8 cellular contexts compared by ENCODE assay signal in genomic region chr12:47032644-47033043, GRCh38. TPM values are rescaled to one million over a fixed set of nuclear protein-coding genes. Genes with fewer than 3 reads are reported as not detected.
DNase-seq lines count a peak whose midpoint lies in the region; ATAC-seq, FAIRE-seq and TF ChIP-seq lines count a peak whose summit lies in the region.

No MANE protein-coding gene starts in this region.

- H3K9me2 ChIP-seq in HCT116 (ENCODE audit: insufficient read depth) (no peaks in the 10 kb centered on the region), OCI-LY7 (ENCODE audit: insufficient read depth, low read length) (no peaks in the 10 kb centered on the region)

- RAD21 ChIA-PET in HCT116 (lab: Charles Lee; ENCODE audit: low non-redundant PET in 1 of 2, low total read pairs in 2 of 2, uncharacterized antibody in 2 of 2, unreplicated experiment in 2 of 2) = interaction anchor here (0.7 to 1.8 kb wide), 10 partner anchors 39 to 654 kb away, joined by 3 to 10 read pairs (median 4); no protein-coding TSS in a partner anchor

- H3K27me3 ChIP-seq in HCT116 (ENCODE audit: insufficient read depth, low read length) = no peaks in the 10 kb centered on the region
- H3K27me3 ChIP-seq in effector memory CD4-positive, alpha-beta T cell (replicated peaks; ENCODE audit: control insufficient read depth, insufficient read depth, low read length, poor library complexity, severe bottlenecking) = no peaks in the 10 kb centered on the region

- intact Hi-C loops in HCT116 (cut with micrococcal nuclease) = loop anchor here (1.0 to 10.0 kb wide), 7 partner anchors 275 to 805 kb away; partner anchors contain the start of gene SLC48A1
- intact Hi-C loops in OCI-LY7 (cut with micrococcal nuclease; ENCODE audit: unreplicated experiment) = loop anchor here (1.0 to 5.0 kb wide), 4 partner anchors 45 to 655 kb away; partner anchors contain the start of genes AMIGO2 and PCED1B

- H3K9me3 ChIP-seq in HCT116 (ENCODE audit: control insufficient read depth in 1 of 2, insufficient read depth in 1 of 2, low read depth in 1 of 2, low read length in 2 of 2) (no peaks in the 10 kb centered on the region), OCI-LY7 (ENCODE audit: low read length) (no peaks in the 10 kb centered on the region)
- no peaks in the 10 kb centered on the region for H3K9me3 ChIP-seq in effector memory CD4-positive, alpha-beta T cell (ENCODE audit: control insufficient read depth, low read length)

- CTCF ChIA-PET in HCT116 (lab: Charles Lee) = interaction anchor here (0.6 to 4.0 kb wide), 26 partner anchors 8 to 907 kb away, joined by 3 to 57 read pairs (median 5); no protein-coding TSS in a partner anchor
- CTCF ChIA-PET in OCI-LY7 (lab: Charles Lee; ENCODE audit: unreplicated experiment) = interaction anchor here (0.6 kb wide), 1 partner anchor 589 kb away, joined by 3 read pairs; no protein-coding TSS in a partner anchor

- TF ChIP-seq RAD21 in HCT116 (IDR thresholded peaks at IDR 0.05; ENCODE audit: low read depth) = peak; percentile 85

- no peak for FAIRE-seq in D721Med (lab: Jason Lieb, UNC)

- no peak for TF ChIP-seq POLR2A in HCT116 (IDR thresholded peaks at IDR 0.05; ENCODE audit: borderline replicate concordance, extremely low read depth, insufficient read depth, insufficient read length)
- TF ChIP-seq POLR2A in GM18505 (IDR thresholded peaks at IDR 0.05; ENCODE audit: borderline replicate concordance, extremely low read depth, insufficient read depth, insufficient read length) = no peak

- H3K4me3 ChIP-seq in HCT116 (replicated peaks in 1 of 2; ENCODE audit: low read depth in 1 of 2, low read length in 2 of 2) (no peak overlapping the region), OCI-LY7 (ENCODE audit: low read depth, low read length, poor library complexity, severe bottlenecking) (no peak overlapping the region), coronary artery (peak overlapping the region; percentile 4)
- no peak overlapping the region for H3K4me3 ChIP-seq in effector memory CD4-positive, alpha-beta T cell (ENCODE audit: insufficient read depth, low read depth, low read length, poor library complexity, severe bottlenecking)

- TF ChIP-seq CTCF in D721Med (IDR thresholded peaks at IDR 0.05; ENCODE audit: insufficient read depth, missing control alignments) (peak; percentile 43), HCT116 (IDR thresholded peaks at IDR 0.05 in 2 of 3, conservative IDR thresholded peaks at IDR 0.05 in 1 of 3; ENCODE audit: borderline replicate concordance in 1 of 3, insufficient read depth in 1 of 3, low read depth in 2 of 3, low read length in 2 of 3) (peak; percentile 38 to 89 (median 66); a peak in 5 of 6 replicates), OCI-LY7 (conservative IDR thresholded peaks at IDR 0.05; ENCODE audit: low read length) (peak; percentile 84), coronary artery (IDR thresholded peaks at IDR 0.05) (no peak)

- H3K79me2 ChIP-seq in HCT116 (ENCODE audit: insufficient read depth, low read length) (no peaks in the 10 kb centered on the region), OCI-LY7 (ENCODE audit: insufficient read depth, low read depth, low read length) (no peaks in the 10 kb centered on the region)

- H2AFZ ChIP-seq in HCT116 (ENCODE audit: low read depth, low read length, poor library complexity, severe bottlenecking) = peak overlapping the region; percentile 6
- no peak overlapping the region for H2AFZ ChIP-seq in OCI-LY7 (ENCODE audit: low read length)

- H4K20me1 ChIP-seq in HCT116 (ENCODE audit: insufficient read depth) = no peaks in the 10 kb centered on the region
- H4K20me1 ChIP-seq in OCI-LY7 (ENCODE audit: insufficient read depth, low read length) = no peaks in the 10 kb centered on the region

- H3K4me1 ChIP-seq in HCT116 (ENCODE audit: control insufficient read depth in 1 of 2, insufficient read depth in 2 of 2, low read length in 2 of 2) = peaks cover 3 to 6% of the 10 kb centered on the region in 2 experiments; a peak in 3 of 4 replicates
- H3K4me1 ChIP-seq in OCI-LY7 (ENCODE audit: insufficient read depth, low read length, poor library complexity, severe bottlenecking) = no peaks in the 10 kb centered on the region
- H3K4me1 ChIP-seq in effector memory CD4-positive, alpha-beta T cell (ENCODE audit: control insufficient read depth, insufficient read depth, low read length, poor library complexity, severe bottlenecking) = no peaks in the 10 kb centered on the region

- H3K36me3 ChIP-seq in HCT116 (ENCODE audit: control insufficient read depth in 1 of 2, insufficient read depth in 2 of 2, low read length in 2 of 2) = no peaks in the 10 kb centered on the region
- no peaks in the 10 kb centered on the region for H3K36me3 ChIP-seq in OCI-LY7 (ENCODE audit: insufficient read depth, low read length)
- no peaks in the 10 kb centered on the region for H3K36me3 ChIP-seq in effector memory CD4-positive, alpha-beta T cell (ENCODE audit: control insufficient read depth, insufficient read depth, low read length)

- POLR2A ChIA-PET in HCT116 (lab: Charles Lee) (no interaction called here), OCI-LY7 (lab: Charles Lee) (interaction anchor here (0.9 to 1.0 kb wide), 2 partner anchors 244 to 275 kb away, joined by 3 read pairs; no protein-coding TSS in a partner anchor)

- no peak overlapping the region for H3K9ac ChIP-seq in HCT116 (ENCODE audit: low read length)

- no peak overlapping the region for H3K27ac ChIP-seq in HCT116 (ENCODE audit: low read depth, low read length)
- H3K27ac ChIP-seq in OCI-LY7 (ENCODE audit: low read depth, low read length, poor library complexity, severe bottlenecking) = no peak overlapping the region
- no peak overlapping the region for H3K27ac ChIP-seq in coronary artery
- no peak overlapping the region for H3K27ac ChIP-seq in effector memory CD4-positive, alpha-beta T cell (ENCODE audit: insufficient read depth, low read length, poor library complexity, severe bottlenecking)

- H3K4me2 ChIP-seq in HCT116 (ENCODE audit: low read length) = no peak overlapping the region
- no peak overlapping the region for H3K4me2 ChIP-seq in OCI-LY7 (ENCODE audit: low read length)

- DNase-seq in D721Med (ENCODE audit: insufficient read length, low spot score) (no peak), HCT116 (ENCODE audit: low read depth, low spot score) (peak; percentile 36), OCI-LY7 (ENCODE audit: low spot score) (peak; percentile 60), coronary artery (ENCODE audit: low spot score) (no peak), lung microvascular endothelial cell (ENCODE audit: low read depth in 2 of 2) (peak; percentile 71 to 73)
- no peak for DNase-seq in effector memory CD4-positive, alpha-beta T cell

- ATAC-seq in HCT116 = peak; percentile 77
- no peak for ATAC-seq in HG03457 (IDR thresholded peaks at IDR 0.05; ENCODE audit: unreplicated experiment)
- no peak for ATAC-seq in GM18505 (IDR thresholded peaks at IDR 0.05; ENCODE audit: unreplicated experiment)

- BruUV-seq in HCT116 (replicated peaks; lab: Mats Ljungman, UMichigan) (no TSS peak), OCI-LY7 (replicated peaks; lab: Mats Ljungman, UMichigan) (no TSS peak)

TF ChIP-seq in HCT116, 20 proteins besides CTCF, POLR2A, EP300 and RAD21:
- no peak for TF ChIP-seq ELF1 (IDR thresholded peaks at IDR 0.05; ENCODE audit: borderline replicate concordance, low read depth)
- no peak for TF ChIP-seq SRF (IDR thresholded peaks at IDR 0.05; ENCODE audit: low read depth)
- TF ChIP-seq CBX3 (IDR thresholded peaks at IDR 0.05; ENCODE audit: low read depth) = no peak
- no peak for TF ChIP-seq JUND (IDR thresholded peaks at IDR 0.05)
- TF ChIP-seq ZFX (IDR thresholded peaks at IDR 0.05) = no peak
- TF ChIP-seq YY1 (IDR thresholded peaks at IDR 0.05; ENCODE audit: extremely low read depth, insufficient replicate concordance, low read depth, low read length) = no peak
- no peak for TF ChIP-seq ATF3 (IDR thresholded peaks at IDR 0.05)
- TF ChIP-seq CEBPB (IDR thresholded peaks at IDR 0.05; ENCODE audit: low read depth) = no peak
- TF ChIP-seq MAX (IDR thresholded peaks at IDR 0.05) = no peak
- no peak for TF ChIP-seq EZH2 (IDR thresholded peaks at IDR 0.05)
- TF ChIP-seq SIN3A (IDR thresholded peaks at IDR 0.05; ENCODE audit: low read depth) = no peak
- no peak for TF ChIP-seq ZNF274 (IDR thresholded peaks at IDR 0.05; ENCODE audit: low read depth, low read length)

RNA-seq across cellular contexts. Expression of gene PCED1B, which starts 46.8 kb away (rescaled TPM):
- 0.86 TPM for total RNA-seq in HCT116 (2021; ENCODE audit: unreplicated experiment)
- polyA plus RNA-seq in HCT116 (2012) = 0.53 and 1.2 TPM in 2 replicates
- 8.4 TPM in 2 replicates for total RNA-seq in OCI-LY7 (2014; rRNA removed; shearing (Covaris generic))
- 19.3 and 24.3 TPM in 2 replicates for total RNA-seq in OCI-LY7 (2022)
- under 0.01 and 0.20 TPM in 2 replicates for total RNA-seq in lung microvascular endothelial cell

RNA-seq across cellular contexts. Expression of gene AMIGO2, which starts 47.1 kb away (rescaled TPM):
- total RNA-seq in HCT116 (2021; ENCODE audit: unreplicated experiment) = 0.96 TPM
- 0.71 and 0.77 TPM in 2 replicates for polyA plus RNA-seq in HCT116 (2012)
- not detected in 2 replicates for total RNA-seq in OCI-LY7 (2014; rRNA removed; shearing (Covaris generic))
- total RNA-seq in OCI-LY7 (2022) = not detected in 2 replicates
- total RNA-seq in lung microvascular endothelial cell = 0.40 and 1.5 TPM in 2 replicates

Comparison
In these comparisons a context has a peak if more than half of its experiments do, and no peak if none do; other contexts are left out.
1. DNase-seq: peak in HCT116 (single experiment), OCI-LY7 (single experiment) and lung microvascular endothelial cell (2 of 2); none in D721Med (single experiment), coronary artery (single experiment) and effector memory CD4-positive, alpha-beta T cell (0 of 3).